ENCODE assay signal across 9 cellular contexts in the genomic region with DNA sequence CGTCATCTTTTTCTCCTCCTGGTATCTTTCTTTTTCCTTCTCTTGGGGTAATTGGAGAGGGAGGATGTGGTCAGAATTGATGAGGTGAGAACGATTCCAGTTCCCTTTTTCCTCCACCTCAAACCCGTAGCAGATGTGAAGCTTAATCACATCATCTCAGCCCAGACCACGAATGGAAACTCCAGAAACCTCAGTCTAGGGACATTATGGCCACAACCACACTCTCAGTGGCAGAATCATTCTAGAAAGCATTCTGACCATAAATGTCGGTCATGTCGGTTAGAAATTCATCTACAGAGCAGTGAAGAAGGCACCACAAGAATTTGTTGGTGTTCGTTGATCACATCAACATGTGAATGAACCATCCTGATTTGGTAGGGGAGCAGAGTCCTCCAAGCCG.
DNase-seq lines count a peak whose midpoint lies in the region; ATAC-seq, FAIRE-seq and TF ChIP-seq lines count a peak whose summit lies in the region.
"Had no signal": no experiment of that assay in that cellular context is flagged by ENCODE, and none has a peak within 500 bp of the region (broad histone marks: within the 10 kb centered on the region; RNA-seq: fewer than 3 reads in every experiment).

No MANE protein-coding gene starts in this region.

- no peak overlapping the region for H3K4me3 ChIP-seq in GM06990 (replicated peaks; ENCODE audit: low read depth, low read length)
- H3K4me3 ChIP-seq in SK-N-SH (ENCODE audit: low read depth in 2 of 2, low read length in 1 of 2): no peak overlapping the region

- no peaks in the 10 kb centered on the region for H3K27me3 ChIP-seq in GM06990 (replicated peaks; ENCODE audit: control insufficient read depth, insufficient read depth, low read length)
- no peaks in the 10 kb centered on the region for H3K27me3 ChIP-seq in SK-N-SH (ENCODE audit: insufficient read depth)
- no peaks in the 10 kb centered on the region for H3K27me3 ChIP-seq in H9 (ENCODE audit: insufficient read depth, low read length)

- H3K9me3 Mint-ChIP-seq in activated T-cell treated with anti-CD3 and anti-CD28 coated beads, Interleukin-2, amount 50 U/mL, for 24 hours: no peaks in the 10 kb centered on the region
- H3K9me3 Mint-ChIP-seq in H9: no peaks in the 10 kb centered on the region

- no peak overlapping the region for H3K23ac ChIP-seq in H9 (ENCODE audit: insufficient read length, low read depth, low read length)

- no peak overlapping the region for H4K91ac ChIP-seq in H9 (ENCODE audit: insufficient read length, low read depth, low read length)

- H2BK12ac ChIP-seq in H9 (ENCODE audit: insufficient read length, low read depth, low read length): no peak overlapping the region

- H3K27ac Mint-ChIP-seq in activated T-cell treated with anti-CD3 and anti-CD28 coated beads, Interleukin-2, amount 50 U/mL, for 24 hours: peak overlapping the region; percentile 86
- H3K27ac Mint-ChIP-seq in H9: no peak overlapping the region

- no peak overlapping the region for H3K27ac ChIP-seq in SK-N-SH (ENCODE audit: low read depth in 2 of 2, low read length in 1 of 2)
- no peak overlapping the region for H3K27ac ChIP-seq in H9 (ENCODE audit: insufficient read length, low read depth, low read length)
- no peak overlapping the region for H3K27ac ChIP-seq in substantia nigra (ENCODE audit: low read depth, low read length, poor library complexity, severe bottlenecking)

- no peak overlapping the region for H2AFZ ChIP-seq in SK-N-SH (ENCODE audit: low read depth)
- no peak overlapping the region for H2AFZ ChIP-seq in H9 (ENCODE audit: low read length)

- H4K5ac ChIP-seq in H9 (ENCODE audit: insufficient read length, low read depth, low read length): no peak overlapping the region

- no peak for FAIRE-seq in urothelium cell line (lab: Jason Lieb, UNC)

- no peak overlapping the region for H3K9ac ChIP-seq in SK-N-SH
- H3K9ac ChIP-seq in H9 (ENCODE audit: extremely low read depth, insufficient read length, low read length): no peak overlapping the region

- H3K9me2 ChIP-seq in SK-N-SH: no peaks in the 10 kb centered on the region

- no peaks in the 10 kb centered on the region for H3K9me3 ChIP-seq in SK-N-SH
- no peaks in the 10 kb centered on the region for H3K9me3 ChIP-seq in H9 (ENCODE audit: control insufficient read depth, low read depth, low read length)

- no peak overlapping the region for H2BK20ac ChIP-seq in H9 (ENCODE audit: low read depth, low read length, poor library complexity, severe bottlenecking)

- no peak overlapping the region for H4K8ac ChIP-seq in H9 (replicated peaks; ENCODE audit: insufficient read length, low read depth, low read length)

- no peak overlapping the region for H2BK120ac ChIP-seq in H9 (ENCODE audit: low read depth, low read length, poor library complexity, severe bottlenecking)

- peaks cover 59% of the 10 kb centered on the region for H3K4me1 Mint-ChIP-seq in activated T-cell treated with anti-CD3 and anti-CD28 coated beads, Interleukin-2, amount 50 U/mL, for 24 hours (ENCODE audit: low read depth)
- peaks cover 0 to 2% of the 10 kb centered on the region in 2 experiments; a peak in 1 of 4 replicates for H3K4me1 Mint-ChIP-seq in H9

- no peak for TF ChIP-seq RAD21 in SK-N-SH (IDR thresholded peaks at IDR 0.05; ENCODE audit: low read length)

- H3T11ph ChIP-seq in H9 (ENCODE audit: low read length): no peak overlapping the region

- H3K14ac ChIP-seq in H9 (ENCODE audit: insufficient read depth, low read length): no peak overlapping the region

- no peak overlapping the region for H3K18ac ChIP-seq in H9 (ENCODE audit: insufficient read length, low read depth, low read length)

- H3K56ac ChIP-seq in H9 (ENCODE audit: insufficient read length, low read depth, low read length): no peak overlapping the region

- no peaks in the 10 kb centered on the region for H3K23me2 ChIP-seq in H9 (ENCODE audit: insufficient read length, low read depth, low read length, poor library complexity, severe bottlenecking)

- ATAC-seq in GM19452 (IDR thresholded peaks at IDR 0.05; ENCODE audit: unreplicated experiment) (peak; percentile 63), HG03196 (IDR thresholded peaks at IDR 0.05; ENCODE audit: unreplicated experiment) (peak; percentile 59)

- H3K4me3 Mint-ChIP-seq in activated T-cell treated with anti-CD3 and anti-CD28 coated beads, Interleukin-2, amount 50 U/mL, for 24 hours: peak overlapping the region; percentile 37
- no peak overlapping the region for H3K4me3 Mint-ChIP-seq in H9

- H3K36me3 ChIP-seq in GM06990 (ENCODE audit: control insufficient read depth, insufficient read depth, low read length) (no peaks in the 10 kb centered on the region), SK-N-SH (replicated peaks in 1 of 2; ENCODE audit: control insufficient read depth in 1 of 2, insufficient read depth in 2 of 2, low read length in 1 of 2) (no peaks in the 10 kb centered on the region)

- TF ChIP-seq CTCF in GM06990 (IDR thresholded peaks at IDR 0.05; ENCODE audit: insufficient read depth, low read length, poor library complexity, severe bottlenecking): no peak
- no peak for TF ChIP-seq CTCF in SK-N-SH (IDR thresholded peaks at IDR 0.05)
- no peak for TF ChIP-seq CTCF in H9 (conservative IDR thresholded peaks at IDR 0.05)

- H2BK5ac ChIP-seq in H9 (ENCODE audit: insufficient read length, low read length): no peak overlapping the region

- CTCF ChIA-PET in SK-N-SH (lab: Yijun Ruan, JAX): interaction anchor here (2.1 kb wide), 1 partner anchor 11 kb away, joined by 10 read pairs; no protein-coding TSS in a partner anchor

- H4K20me1 ChIP-seq in SK-N-SH (ENCODE audit: insufficient read depth) (no peaks in the 10 kb centered on the region), H9 (ENCODE audit: control insufficient read depth, insufficient read depth, insufficient read length) (no peaks in the 10 kb centered on the region)

- H3K4me2 ChIP-seq in SK-N-SH (no peak overlapping the region), H9 (ENCODE audit: insufficient read depth, insufficient read length, low read length) (no peak overlapping the region)

- no peak overlapping the region for H3K4ac ChIP-seq in H9 (ENCODE audit: low read depth, low read length)

- no peaks in the 10 kb centered on the region for H3K36me3 Mint-ChIP-seq in activated T-cell treated with anti-CD3 and anti-CD28 coated beads, Interleukin-2, amount 50 U/mL, for 24 hours (ENCODE audit: low read depth)
- no peaks in the 10 kb centered on the region for H3K36me3 Mint-ChIP-seq in H9 (ENCODE audit: insufficient read depth in 1 of 3, low read depth in 3 of 3)

- no peak overlapping the region for H2BK15ac ChIP-seq in H9 (ENCODE audit: low read depth, low read length)

- peaks cover 3% of the 10 kb centered on the region for H3F3A ChIP-seq in SK-N-SH (replicated peaks; ENCODE audit: insufficient read depth)

- WGBS in SK-N-SH (ENCODE audit: low lambda C conversion rate): 85% methylated on average over 8 of the region's 8 CpGs
- WGBS in H9 (ENCODE audit: extremely low coverage, insufficient read length, low lambda C conversion rate): 100% methylated on average over 1 of the region's 8 CpGs

- H3K79me2 ChIP-seq in SK-N-SH (ENCODE audit: insufficient read depth): no peaks in the 10 kb centered on the region
- no peaks in the 10 kb centered on the region for H3K79me2 ChIP-seq in H9 (ENCODE audit: insufficient read depth, low read length)

- DNase-seq in GM06990 (ENCODE audit: extremely low read depth, insufficient read length) (peak; percentile 62), SK-N-SH (no peak), H9 (no peak), substantia nigra (lab: John Stamatoyannopoulos, UW) (no peak), urothelium cell line (ENCODE audit: low spot score) (no peak)
- no peak for DNase-seq in activated T-cell treated with anti-CD3 and anti-CD28 coated beads, Interleukin-2, amount 50 U/mL, for 24 hours
- DNase-seq: cortex of kidney had no signal

- POLR2A ChIA-PET in SK-N-SH (lab: Yijun Ruan, JAX): no interaction called here

- H3K27me3 Mint-ChIP-seq in activated T-cell treated with anti-CD3 and anti-CD28 coated beads, Interleukin-2, amount 50 U/mL, for 24 hours: no peaks in the 10 kb centered on the region
- peaks cover 11% of the 10 kb centered on the region for H3K27me3 Mint-ChIP-seq in H9 (ENCODE audit: low read depth)

- H2AK5ac ChIP-seq in H9 (ENCODE audit: insufficient read length, low read length): no peak overlapping the region

- H3K4me1 ChIP-seq in SK-N-SH (ENCODE audit: control insufficient read depth in 1 of 2, insufficient read depth in 2 of 2, low read depth in 1 of 2, low read length in 1 of 2) (peaks cover under 1 to 3% of the 10 kb centered on the region in 2 experiments; a peak in 2 of 4 replicates), H9 (ENCODE audit: insufficient read depth, low read length) (no peaks in the 10 kb centered on the region)

- TF ChIP-seq EP300 in SK-N-SH (IDR thresholded peaks at IDR 0.05; ENCODE audit: borderline replicate concordance in 1 of 2, low read depth in 1 of 2, low read length in 1 of 2): no peak

- no peaks in the 10 kb centered on the region for H3K79me1 ChIP-seq in H9 (ENCODE audit: insufficient read depth, low read depth, low read length, poor library complexity, severe bottlenecking)

TF ChIP-seq in SK-N-SH, 30 proteins besides CTCF, POLR2A, EP300 and RAD21 (continues in another document):
- TF ChIP-seq RFX5 (IDR thresholded peaks at IDR 0.05; ENCODE audit: low read length) (no peak), GABPA (IDR thresholded peaks at IDR 0.05; ENCODE audit: low read depth) (no peak), TEAD4 (IDR thresholded peaks at IDR 0.05; ENCODE audit: borderline replicate concordance, insufficient read depth) (no peak), EZH2phosphoT487 (IDR thresholded peaks at IDR 0.05; ENCODE audit: borderline replicate concordance, low read depth) (no peak)
- TF ChIP-seq, protein P1, sequence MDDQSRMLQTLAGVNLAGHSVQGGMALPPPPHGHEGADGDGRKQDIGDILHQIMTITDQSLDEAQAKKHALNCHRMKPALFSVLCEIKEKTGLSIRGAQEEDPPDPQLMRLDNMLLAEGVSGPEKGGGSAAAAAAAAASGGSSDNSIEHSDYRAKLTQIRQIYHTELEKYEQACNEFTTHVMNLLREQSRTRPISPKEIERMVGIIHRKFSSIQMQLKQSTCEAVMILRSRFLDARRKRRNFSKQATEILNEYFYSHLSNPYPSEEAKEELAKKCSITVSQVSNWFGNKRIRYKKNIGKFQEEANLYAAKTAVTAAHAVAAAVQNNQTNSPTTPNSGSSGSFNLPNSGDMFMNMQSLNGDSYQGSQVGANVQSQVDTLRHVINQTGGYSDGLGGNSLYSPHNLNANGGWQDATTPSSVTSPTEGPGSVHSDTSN (IDR thresholded peaks at IDR 0.05): no peak
- TF ChIP-seq, protein P2, sequence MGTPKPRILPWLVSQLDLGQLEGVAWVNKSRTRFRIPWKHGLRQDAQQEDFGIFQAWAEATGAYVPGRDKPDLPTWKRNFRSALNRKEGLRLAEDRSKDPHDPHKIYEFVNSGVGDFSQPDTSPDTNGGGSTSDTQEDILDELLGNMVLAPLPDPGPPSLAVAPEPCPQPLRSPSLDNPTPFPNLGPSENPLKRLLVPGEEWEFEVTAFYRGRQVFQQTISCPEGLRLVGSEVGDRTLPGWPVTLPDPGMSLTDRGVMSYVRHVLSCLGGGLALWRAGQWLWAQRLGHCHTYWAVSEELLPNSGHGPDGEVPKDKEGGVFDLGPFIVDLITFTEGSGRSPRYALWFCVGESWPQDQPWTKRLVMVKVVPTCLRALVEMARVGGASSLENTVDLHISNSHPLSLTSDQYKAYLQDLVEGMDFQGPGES (IDR thresholded peaks at IDR 0.05; ENCODE audit: low read depth, low read length): no peak
